Comparison of ENCODE assay signal across 17 cellular contexts in the genomic region with DNA sequence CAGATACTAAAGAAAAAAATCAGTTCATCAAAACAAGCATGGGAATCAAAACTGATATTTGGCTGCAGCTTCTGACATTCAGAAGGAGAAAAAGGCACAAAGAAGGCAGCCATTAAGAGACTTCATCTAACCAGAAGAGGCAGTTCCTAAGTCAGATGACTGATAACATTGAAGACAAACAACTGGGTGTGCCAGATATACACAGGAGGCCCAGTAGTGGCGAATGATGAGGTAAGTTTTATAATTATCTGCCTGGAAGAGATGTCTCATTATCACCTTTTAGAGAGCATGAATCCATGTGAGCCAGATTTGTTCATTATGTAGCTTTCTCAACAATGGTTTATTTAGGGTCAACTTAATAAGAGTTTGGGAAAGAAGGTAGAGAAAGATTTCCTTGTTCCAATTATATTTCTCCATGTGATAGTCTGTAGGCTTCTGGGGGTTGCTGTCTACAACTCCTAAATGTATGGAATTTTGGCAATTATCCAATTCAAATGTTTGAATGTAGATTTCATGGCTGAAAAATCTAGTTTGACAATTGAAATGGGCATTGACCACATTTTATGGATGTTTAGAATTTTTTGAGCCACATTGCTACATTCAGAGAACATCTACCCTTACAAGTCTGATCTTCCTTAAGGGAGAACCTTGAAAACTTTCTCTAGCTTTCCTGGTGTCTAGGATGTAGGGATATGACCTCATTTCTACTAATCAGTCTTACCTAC. TPM values are rescaled to one million over a fixed set of nuclear protein-coding genes. Genes with fewer than 3 reads are reported as not detected.
DNase-seq lines count a peak whose midpoint lies in the region; TF ChIP-seq lines count a peak whose summit lies in the region.
"Had no signal": no experiment of that assay in that cellular context is flagged by ENCODE, and none has a peak within 500 bp of the region (broad histone marks: within the 10 kb centered on the region; RNA-seq: fewer than 3 reads in every experiment).

No MANE protein-coding gene starts in this region.

- H3K27me3 Mint-ChIP-seq in type B pancreatic cell = peaks cover 23% of the 10 kb centered on the region

- peak overlapping the region; percentile 33 for H3K27ac Mint-ChIP-seq in type B pancreatic cell
- H3K27ac Mint-ChIP-seq: CD8-positive, alpha-beta memory T cell; HFFc6 had no signal

- peaks cover 12% of the 10 kb centered on the region for H3K9me3 Mint-ChIP-seq in type B pancreatic cell

- no peak overlapping the region for H3K4me3 Mint-ChIP-seq in type B pancreatic cell
- H3K4me3 Mint-ChIP-seq: CD8-positive, alpha-beta memory T cell; HFFc6 had no signal

- H3K36me3 Mint-ChIP-seq in type B pancreatic cell = no peaks in the 10 kb centered on the region

- TF ChIP-seq CTCF in type B pancreatic cell (conservative IDR thresholded peaks at IDR 0.05) = no peak

- peaks cover 8% of the 10 kb centered on the region for H3K4me1 Mint-ChIP-seq in type B pancreatic cell (ENCODE audit: unreplicated experiment)
- H3K4me1 Mint-ChIP-seq: CD8-positive, alpha-beta memory T cell had no signal

- DNase-seq in HS-27A (ENCODE audit: low read depth) (peak; percentile 92), astrocyte of the hippocampus (ENCODE audit: low read depth, low spot score) (peak; percentile 8), foreskin melanocyte (peak; percentile 23), type B pancreatic cell (ENCODE audit: extremely low spot score, unreplicated experiment) (no peak), hypothalamus (lab: John Stamatoyannopoulos, UW) (no peak), NCI-H748 (lab: John Stamatoyannopoulos, UW; ENCODE audit: unreplicated experiment) (no peak), HK-2 (ENCODE audit: unreplicated experiment) (no peak)
- DNase-seq: C1 segment of cervical spinal cord; CD8-positive, alpha-beta memory T cell; DMS53; HFFc6; NCI-H1105; NCI-H1694; NCI-H2227 treated with DMSO at 0.1 percent for 48 hours; NCI-H510A treated with DMSO at 0.1 percent for 48 hours; RPMI8226; SIG-M5 had no signal

RNA-seq across cellular contexts. Expression of a gene that starts 50.4 kb away (rescaled TPM):
- total RNA-seq in type B pancreatic cell (ENCODE audit: low replicate concordance) = 0.41 and 1.5 TPM in 2 replicates
- total RNA-seq: CD8-positive, alpha-beta memory T cell had no signal

Comparison
In these comparisons a context has a peak if more than half of its experiments do, and no peak if none do; other contexts are left out.
1. DNase-seq: peak in HS-27A (single experiment), astrocyte of the hippocampus (single experiment) and foreskin melanocyte (single experiment); none in type B pancreatic cell (single experiment), hypothalamus (0 of 51), NCI-H748 (single experiment) and HK-2 (single experiment).